Comparison of ENCODE assay signal across 8 cellular contexts in genomic region chr9:112112941-112113399, GRCh38.
DNase-seq lines count a peak whose midpoint lies in the region; ATAC-seq and TF ChIP-seq lines count a peak whose summit lies in the region.

No MANE protein-coding gene starts in this region.

- no peaks in the 10 kb centered on the region for H3K9me3 ChIP-seq in tibial nerve

- DNase-seq in H4 (ENCODE audit: low spot score) (peak; percentile 43), T-helper 1 cell (peak in 3 of 5 donors; percentile 4 to 10 (median 9)), fibroblast of mammary gland (ENCODE audit: low read depth) (no peak), tibial nerve (ENCODE audit: low spot score in 2 of 2) (no peak)
- no peak for DNase-seq in stimulated activated effector memory CD8-positive, alpha-beta T cell treated with anti-CD3 and anti-CD28 coated beads, Interleukin-12 subunit alpha, Interleukin-12 subunit beta, amount 100 ng/mL, for 72 hours (ENCODE audit: low spot score in 2 of 2)

- no peaks in the 10 kb centered on the region for H3K27me3 ChIP-seq in tibial nerve

- H3K36me3 Mint-ChIP-seq in stimulated activated effector memory CD8-positive, alpha-beta T cell treated with anti-CD3 and anti-CD28 coated beads, Interleukin-12 subunit alpha, Interleukin-12 subunit beta, amount 100 ng/mL, for 72 hours, result peaks cover 26% of the 10 kb centered on the region

- WGBS in tibial nerve, 2 donors, result 92% methylated on average over 1 of the region's 1 CpG

- H3K4me1 Mint-ChIP-seq in stimulated activated effector memory CD8-positive, alpha-beta T cell treated with anti-CD3 and anti-CD28 coated beads, Interleukin-12 subunit alpha, Interleukin-12 subunit beta, amount 100 ng/mL, for 72 hours, result no peaks in the 10 kb centered on the region

- no peak for TF ChIP-seq POLR2A in tibial nerve (IDR thresholded peaks at IDR 0.05)

- H3K9me3 Mint-ChIP-seq in stimulated activated effector memory CD8-positive, alpha-beta T cell treated with anti-CD3 and anti-CD28 coated beads, Interleukin-12 subunit alpha, Interleukin-12 subunit beta, amount 100 ng/mL, for 72 hours, result no peaks in the 10 kb centered on the region

- H3K4me3 Mint-ChIP-seq in stimulated activated effector memory CD8-positive, alpha-beta T cell treated with anti-CD3 and anti-CD28 coated beads, Interleukin-12 subunit alpha, Interleukin-12 subunit beta, amount 100 ng/mL, for 72 hours, result no peak overlapping the region

- H3K4me1 ChIP-seq in tibial nerve, result no peaks in the 10 kb centered on the region

- no peaks in the 10 kb centered on the region for H3K36me3 ChIP-seq in tibial nerve

- H3K4me3 ChIP-seq in fibroblast of mammary gland (ENCODE audit: control insufficient read depth, low read depth, low read length) (no peak overlapping the region), tibial nerve (no peak overlapping the region)

- TF ChIP-seq CTCF in C4-2B (conservative IDR thresholded peaks at IDR 0.05) (peak; percentile 76), fibroblast of mammary gland (conservative IDR thresholded peaks at IDR 0.05; ENCODE audit: control insufficient read depth, insufficient read depth, low read depth, low read length) (peak; percentile 21), tibial nerve (IDR thresholded peaks at IDR 0.05) (peak in 2 of 5 experiments; percentile 16 to 22)

- H3K27ac Mint-ChIP-seq in stimulated activated effector memory CD8-positive, alpha-beta T cell treated with anti-CD3 and anti-CD28 coated beads, Interleukin-12 subunit alpha, Interleukin-12 subunit beta, amount 100 ng/mL, for 72 hours, result no peak overlapping the region

- TF ChIP-seq EP300 in tibial nerve (IDR thresholded peaks at IDR 0.05), result no peak

- peak; percentile 39 for ATAC-seq in stimulated activated effector memory CD8-positive, alpha-beta T cell treated with anti-CD3 and anti-CD28 coated beads, Interleukin-12 subunit alpha, Interleukin-12 subunit beta, amount 100 ng/mL, for 72 hours
- ATAC-seq in HG02852 (IDR thresholded peaks at IDR 0.05; ENCODE audit: unreplicated experiment), result no peak
- no peak for ATAC-seq in HG02885 (IDR thresholded peaks at IDR 0.05; ENCODE audit: poor library complexity, unreplicated experiment)

- H3K27ac ChIP-seq in C4-2B (no peak overlapping the region), tibial nerve (no peak overlapping the region)

Comparison
In these comparisons a context has a peak if more than half of its experiments do, and no peak if none do; other contexts are left out.
1. DNase-seq: peak in H4 (single experiment) and T-helper 1 cell (3 of 5); none in fibroblast of mammary gland (single experiment), stimulated activated effector memory CD8-positive, alpha-beta T cell treated with anti-CD3 and anti-CD28 coated beads, Interleukin-12 subunit alpha, Interleukin-12 subunit beta, amount 100 ng/mL, for 72 hours (0 of 2) and tibial nerve (0 of 2).